8 cellular contexts compared by ENCODE assay signal in genomic region chr1:9101510-9102146, GRCh38. TPM values are rescaled to one million over a fixed set of nuclear protein-coding genes. Genes with fewer than 3 reads are reported as not detected.
A peak's percentile ranks its signal among the peaks of the same experiment; 100 is the strongest.
DNase-seq lines count a peak whose midpoint lies in the region; ATAC-seq, FAIRE-seq and TF ChIP-seq lines count a peak whose summit lies in the region.

No MANE protein-coding gene starts in this region.

- H3K4me3 ChIP-seq in body of pancreas (no peak overlapping the region), kidney (ENCODE audit: low read length in 2 of 2) (no peak overlapping the region), testis (no peak overlapping the region), aorta (ENCODE audit: low read length in 2 of 2) (no peak overlapping the region)

- intact Hi-C loops in body of pancreas (cut with DNase I) (no loop called here), kidney (cut with DNase I) (no loop called here), testis (cut with DNase I; ENCODE audit: low total_unique reads) (no loop called here), aorta (cut with DNase I) (loop anchor here in 1 of 2 donors (2.0 to 5.0 kb wide), 2 partner anchors 93 to 184 kb away; no protein-coding TSS in a partner anchor)

- H3K4me1 ChIP-seq in body of pancreas (no peaks in the 10 kb centered on the region), kidney (ENCODE audit: control insufficient read depth in 1 of 2, insufficient read depth in 1 of 2, low read depth in 1 of 2, low read length in 2 of 2) (peaks cover 0 to 3% of the 10 kb centered on the region in 2 donors), testis (no peaks in the 10 kb centered on the region), aorta (ENCODE audit: control insufficient read depth in 1 of 2, insufficient read depth in 2 of 2, low read length in 2 of 2) (no peaks in the 10 kb centered on the region)

- H3K27ac ChIP-seq in body of pancreas (no peak overlapping the region), kidney (ENCODE audit: low read depth in 2 of 2, low read length in 2 of 2) (no peak overlapping the region), testis (no peak overlapping the region), aorta (ENCODE audit: low read depth in 1 of 2, low read length in 2 of 2) (no peak overlapping the region)

- TF ChIP-seq POLR2A in body of pancreas (IDR thresholded peaks at IDR 0.05), result no peak
- TF ChIP-seq POLR2A in testis (IDR thresholded peaks at IDR 0.05), result no peak

- no peak for FAIRE-seq in kidney (lab: Jason Lieb, UNC)

- H3K27me3 ChIP-seq in body of pancreas (no peaks in the 10 kb centered on the region), testis (no peaks in the 10 kb centered on the region), aorta (ENCODE audit: control insufficient read depth in 1 of 2, insufficient read depth in 2 of 2, low read length in 1 of 2) (no peaks in the 10 kb centered on the region)

- WGBS in body of pancreas, 2 donors, result 48 to 53% methylated on average over 4 of the region's 4 CpGs
- 46 to 57% methylated on average over 4 of the region's 4 CpGs for WGBS in testis, 2 donors
- WGBS in aorta, 2 donors, result 47 to 70% methylated on average over 4 of the region's 4 CpGs

- peak; percentile 55 for ATAC-seq in body of pancreas
- no peak for ATAC-seq in GM21367 (IDR thresholded peaks at IDR 0.05; ENCODE audit: unreplicated experiment)
- ATAC-seq in aorta (ENCODE audit: low FRiP score), result no peak

- H3K9ac ChIP-seq in kidney (ENCODE audit: low read length in 2 of 2), result no peak overlapping the region

- H3K9me3 ChIP-seq in body of pancreas (no peaks in the 10 kb centered on the region), kidney (ENCODE audit: control insufficient read depth in 1 of 2, low read length in 2 of 2) (no peaks in the 10 kb centered on the region), testis (no peaks in the 10 kb centered on the region), aorta (ENCODE audit: control insufficient read depth, low read length) (no peaks in the 10 kb centered on the region)

- TF ChIP-seq CTCF in body of pancreas (IDR thresholded peaks at IDR 0.05) (peak in 6 of 7 experiments; percentile 30 to 45 (median 32)), kidney (IDR thresholded peaks at IDR 0.05; ENCODE audit: borderline replicate concordance, extremely low read depth, insufficient read depth) (peak; percentile 50), testis (IDR thresholded peaks at IDR 0.05) (peak in 2 of 3 experiments; percentile 35 to 59)

- peak; percentile 37 for DNase-seq in DMS 273 treated with DMSO at 0.1 percent for 48 hours (lab: John Stamatoyannopoulos, UW)
- peak; percentile 32 for DNase-seq in H4 (ENCODE audit: low spot score)
- peak; percentile 6 for DNase-seq in NCI-H526 treated with DMSO at 0.1 percent for 48 hours (lab: John Stamatoyannopoulos, UW)
- DNase-seq in body of pancreas, result peak in 1 of 4 donors; percentile 42
- peak; percentile 55 for DNase-seq in kidney
- DNase-seq in testis, result peak; percentile 77
- DNase-seq in aorta, result no peak

- H3K36me3 ChIP-seq in body of pancreas (replicated peaks in 1 of 2; ENCODE audit: insufficient read depth in 1 of 2, low read depth in 2 of 2), result peaks cover 0 to 2% of the 10 kb centered on the region in 2 donors
- peaks cover 4 to 7% of the 10 kb centered on the region in 2 donors for H3K36me3 ChIP-seq in kidney (ENCODE audit: control insufficient read depth in 1 of 2, insufficient read depth in 2 of 2, low read length in 2 of 2)
- no peaks in the 10 kb centered on the region for H3K36me3 ChIP-seq in testis (ENCODE audit: low read depth, missing control alignments)
- peaks cover 0 to 7% of the 10 kb centered on the region in 2 donors for H3K36me3 ChIP-seq in aorta (ENCODE audit: control insufficient read depth in 1 of 2, insufficient read depth in 2 of 2, low read length in 1 of 2)

RNA-seq across cellular contexts. Expression of gene GPR157, which starts 27.3 kb away (rescaled TPM):
- 1.9 TPM in 2 replicates for total RNA-seq in H4 (2014; rRNA removed; shearing (Covaris generic))
- 10 to 100 TPM in 1 of 2 donors, 1 to 10 TPM in 1; 6.0 to 13.5 TPM for total RNA-seq in body of pancreas
- 9.1 TPM for total RNA-seq in kidney
- 3.2 TPM for polyA plus RNA-seq in kidney (ENCODE audit: insufficient read depth, low read depth, low replicate concordance)
- 10 to 100 TPM in 1 of 2 donors, 1 to 10 TPM in 1; 8.8 to 11.7 TPM for total RNA-seq in testis
- 4.1 TPM for polyA plus RNA-seq in testis (ENCODE audit: insufficient read depth, low read depth, low replicate concordance)
- total RNA-seq in aorta, result 1 to 10 TPM; 7.1 to 7.9 TPM
- polyA plus RNA-seq in aorta, result 1 to 10 TPM; 1.1 to 2.4 TPM

RNA-seq across cellular contexts. Expression of gene SLC2A5, which starts 32.2 kb away (rescaled TPM):
- total RNA-seq in H4 (2014; rRNA removed; shearing (Covaris generic)), result 0.47 and 1.7 TPM in 2 replicates
- under 1 TPM; under 0.01 to 0.26 TPM for total RNA-seq in body of pancreas
- 6.4 TPM for total RNA-seq in kidney
- 9.0 TPM for polyA plus RNA-seq in kidney (ENCODE audit: insufficient read depth, low read depth, low replicate concordance)
- total RNA-seq in testis, result 10 to 100 TPM; 74.1 to 90.5 TPM
- 230 TPM for polyA plus RNA-seq in testis (ENCODE audit: insufficient read depth, low read depth, low replicate concordance)
- total RNA-seq in aorta, result 10 to 100 TPM in 1 of 2 donors, 1 to 10 TPM in 1; 5.8 to 17.5 TPM
- 10 to 100 TPM in 1 of 2 donors, under 1 TPM in 1; 0.31 to 10.5 TPM for polyA plus RNA-seq in aorta

Comparison
In these comparisons a context has a peak if more than half of its experiments do, and no peak if none do; other contexts are left out.
1. DNase-seq: peak in DMS 273 treated with DMSO at 0.1 percent for 48 hours (single experiment), H4 (single experiment), NCI-H526 treated with DMSO at 0.1 percent for 48 hours (single experiment), kidney (single experiment) and testis (single experiment); none in aorta (0 of 2).
2. RNA of gene SLC2A5, which starts 32.2 kb away (total RNA-seq): 74.1 to 90.5 TPM in testis; 5.8 to 17.5 TPM in aorta, 6.4 TPM in kidney (single experiment), 0.47 to 1.7 TPM in H4 and under 0.01 to 0.26 TPM in body of pancreas; every median in the first group is over 4 times any median in the second.
3. Peak in every context shown above with its lines, with median percentiles within 50 percentile points of each other: CTCF ChIP-seq.